2 cellular contexts compared by ENCODE assay signal in the genomic region with DNA sequence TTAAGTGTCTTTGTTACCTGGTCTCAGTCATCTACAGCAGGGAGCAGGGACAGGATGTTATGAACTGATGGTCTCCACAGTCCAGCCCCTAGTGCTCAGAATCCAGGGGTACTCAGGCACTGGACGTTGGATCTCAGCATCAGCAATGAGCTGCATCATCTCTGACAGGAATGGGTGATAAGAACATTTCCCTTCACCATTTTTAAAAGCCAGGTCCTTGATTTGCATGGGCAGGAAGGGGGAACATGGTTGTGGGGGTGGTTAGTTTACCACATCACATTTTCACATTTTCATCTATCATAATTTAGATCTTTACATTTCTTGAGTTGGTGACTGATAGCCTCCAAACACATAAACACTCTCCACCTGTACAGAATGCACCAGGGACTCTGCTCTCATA.
A peak's percentile ranks its signal among the peaks of the same experiment; 100 is the strongest.
TF ChIP-seq lines count a peak whose summit lies in the region.

No MANE protein-coding gene starts in this region.

TF ChIP-seq in SK-N-SH, 30 proteins besides CTCF, POLR2A, EP300 and RAD21 (continued from another document):
- TF ChIP-seq, protein P1, sequence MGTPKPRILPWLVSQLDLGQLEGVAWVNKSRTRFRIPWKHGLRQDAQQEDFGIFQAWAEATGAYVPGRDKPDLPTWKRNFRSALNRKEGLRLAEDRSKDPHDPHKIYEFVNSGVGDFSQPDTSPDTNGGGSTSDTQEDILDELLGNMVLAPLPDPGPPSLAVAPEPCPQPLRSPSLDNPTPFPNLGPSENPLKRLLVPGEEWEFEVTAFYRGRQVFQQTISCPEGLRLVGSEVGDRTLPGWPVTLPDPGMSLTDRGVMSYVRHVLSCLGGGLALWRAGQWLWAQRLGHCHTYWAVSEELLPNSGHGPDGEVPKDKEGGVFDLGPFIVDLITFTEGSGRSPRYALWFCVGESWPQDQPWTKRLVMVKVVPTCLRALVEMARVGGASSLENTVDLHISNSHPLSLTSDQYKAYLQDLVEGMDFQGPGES (IDR thresholded peaks at IDR 0.05; ENCODE audit: low read depth, low read length) = no peak
- TF ChIP-seq MXI1 (IDR thresholded peaks at IDR 0.05; ENCODE audit: low read depth, low read length) (peak; percentile 14; the same call in 1 of the 2 replicates), YY1 (IDR thresholded peaks at IDR 0.05; ENCODE audit: low read depth) (no peak), TCF12 (IDR thresholded peaks at IDR 0.05) (no peak), NFIC (IDR thresholded peaks at IDR 0.05; ENCODE audit: borderline replicate concordance) (no peak), TAF1 (IDR thresholded peaks at IDR 0.05; ENCODE audit: borderline replicate concordance, low read depth, low read length) (no peak), GABPA (IDR thresholded peaks at IDR 0.05; ENCODE audit: low read depth) (no peak), FOXJ3 (CRISPR knock-in tag; IDR thresholded peaks at IDR 0.05) (peak; percentile 60; the same call in 1 of the 2 replicates), EZH2phosphoT487 (IDR thresholded peaks at IDR 0.05; ENCODE audit: borderline replicate concordance, low read depth) (no peak), GATA2 (CRISPR knock-in tag; IDR thresholded peaks at IDR 0.05) (peak; percentile 87)
TF ChIP-seq in SK-N-SH: peak in this region for 3.

TF ChIP-seq in SK-N-SH treated with all-trans-retinoic acid at 6 μM for 48 hours, 23 proteins besides CTCF, POLR2A, EP300 and RAD21 (continued from another document):
- TF ChIP-seq, protein P2, sequence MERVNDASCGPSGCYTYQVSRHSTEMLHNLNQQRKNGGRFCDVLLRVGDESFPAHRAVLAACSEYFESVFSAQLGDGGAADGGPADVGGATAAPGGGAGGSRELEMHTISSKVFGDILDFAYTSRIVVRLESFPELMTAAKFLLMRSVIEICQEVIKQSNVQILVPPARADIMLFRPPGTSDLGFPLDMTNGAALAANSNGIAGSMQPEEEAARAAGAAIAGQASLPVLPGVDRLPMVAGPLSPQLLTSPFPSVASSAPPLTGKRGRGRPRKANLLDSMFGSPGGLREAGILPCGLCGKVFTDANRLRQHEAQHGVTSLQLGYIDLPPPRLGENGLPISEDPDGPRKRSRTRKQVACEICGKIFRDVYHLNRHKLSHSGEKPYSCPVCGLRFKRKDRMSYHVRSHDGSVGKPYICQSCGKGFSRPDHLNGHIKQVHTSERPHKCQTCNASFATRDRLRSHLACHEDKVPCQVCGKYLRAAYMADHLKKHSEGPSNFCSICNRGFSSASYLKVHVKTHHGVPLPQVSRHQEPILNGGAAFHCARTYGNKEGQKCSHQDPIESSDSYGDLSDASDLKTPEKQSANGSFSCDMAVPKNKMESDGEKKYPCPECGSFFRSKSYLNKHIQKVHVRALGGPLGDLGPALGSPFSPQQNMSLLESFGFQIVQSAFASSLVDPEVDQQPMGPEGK (CRISPR knock-in tag; IDR thresholded peaks at IDR 0.05; ENCODE audit: borderline replicate concordance) = no peak
- TF ChIP-seq ZC3H10 (CRISPR knock-in tag; IDR thresholded peaks at IDR 0.05) (no peak), ZNF8 (CRISPR knock-in tag; IDR thresholded peaks at IDR 0.05) (no peak), RARB (CRISPR knock-in tag; IDR thresholded peaks at IDR 0.05) (no peak), ESRRG (CRISPR knock-in tag; IDR thresholded peaks at IDR 0.05) (no peak)
- TF ChIP-seq, protein P3, sequence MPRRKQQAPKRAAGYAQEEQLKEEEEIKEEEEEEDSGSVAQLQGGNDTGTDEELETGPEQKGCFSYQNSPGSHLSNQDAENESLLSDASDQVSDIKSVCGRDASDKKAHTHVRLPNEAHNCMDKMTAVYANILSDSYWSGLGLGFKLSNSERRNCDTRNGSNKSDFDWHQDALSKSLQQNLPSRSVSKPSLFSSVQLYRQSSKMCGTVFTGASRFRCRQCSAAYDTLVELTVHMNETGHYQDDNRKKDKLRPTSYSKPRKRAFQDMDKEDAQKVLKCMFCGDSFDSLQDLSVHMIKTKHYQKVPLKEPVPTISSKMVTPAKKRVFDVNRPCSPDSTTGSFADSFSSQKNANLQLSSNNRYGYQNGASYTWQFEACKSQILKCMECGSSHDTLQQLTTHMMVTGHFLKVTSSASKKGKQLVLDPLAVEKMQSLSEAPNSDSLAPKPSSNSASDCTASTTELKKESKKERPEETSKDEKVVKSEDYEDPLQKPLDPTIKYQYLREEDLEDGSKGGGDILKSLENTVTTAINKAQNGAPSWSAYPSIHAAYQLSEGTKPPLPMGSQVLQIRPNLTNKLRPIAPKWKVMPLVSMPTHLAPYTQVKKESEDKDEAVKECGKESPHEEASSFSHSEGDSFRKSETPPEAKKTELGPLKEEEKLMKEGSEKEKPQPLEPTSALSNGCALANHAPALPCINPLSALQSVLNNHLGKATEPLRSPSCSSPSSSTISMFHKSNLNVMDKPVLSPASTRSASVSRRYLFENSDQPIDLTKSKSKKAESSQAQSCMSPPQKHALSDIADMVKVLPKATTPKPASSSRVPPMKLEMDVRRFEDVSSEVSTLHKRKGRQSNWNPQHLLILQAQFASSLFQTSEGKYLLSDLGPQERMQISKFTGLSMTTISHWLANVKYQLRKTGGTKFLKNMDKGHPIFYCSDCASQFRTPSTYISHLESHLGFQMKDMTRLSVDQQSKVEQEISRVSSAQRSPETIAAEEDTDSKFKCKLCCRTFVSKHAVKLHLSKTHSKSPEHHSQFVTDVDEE (CRISPR knock-in tag; IDR thresholded peaks at IDR 0.05) = no peak
